In genomic region chr17:81821603-81822311, GRCh38 we compare ENCODE assay signal across 8 cellular contexts. TPM values are rescaled to one million over a fixed set of nuclear protein-coding genes. Genes with fewer than 3 reads are reported as not detected.
A peak's percentile ranks its signal among the peaks of the same experiment; 100 is the strongest.
DNase-seq lines count a peak whose midpoint lies in the region; TF ChIP-seq lines count a peak whose summit lies in the region.

No MANE protein-coding gene starts in this region.

- H3K27ac Mint-ChIP-seq in progenitor cell of endocrine pancreas = no peak overlapping the region

- H3K27me3 Mint-ChIP-seq in progenitor cell of endocrine pancreas = peaks cover 10% of the 10 kb centered on the region

- H3K4me3 ChIP-seq in WI38 (ENCODE audit: low read depth, low read length) = no peak overlapping the region

- peaks cover 5% of the 10 kb centered on the region for H3K4me1 Mint-ChIP-seq in progenitor cell of endocrine pancreas (ENCODE audit: low read depth)

- H3K36me3 Mint-ChIP-seq in progenitor cell of endocrine pancreas (ENCODE audit: insufficient read depth) = peaks cover 2% of the 10 kb centered on the region

- peak; percentile 19 to 39 (median 21) for DNase-seq in NCI-H1417 (lab: John Stamatoyannopoulos, UW)
- DNase-seq in NCI-H1417 treated with DMSO at 0.1 percent for 48 hours (lab: John Stamatoyannopoulos, UW) = no peak
- peak; percentile 94 for DNase-seq in NCI-H1694 treated with DMSO at 0.1 percent for 48 hours (lab: John Stamatoyannopoulos, UW)
- peak; percentile 28 for DNase-seq in glomerular visceral epithelial cell (ENCODE audit: extremely low spot score)
- no peak for DNase-seq in progenitor cell of endocrine pancreas (ENCODE audit: low spot score, unreplicated experiment)
- DNase-seq in stimulated activated naive CD4-positive, alpha-beta T cell (lab: John Stamatoyannopoulos, UW) = no peak
- no peak for DNase-seq in SKM-1 (lab: John Stamatoyannopoulos, UW; ENCODE audit: unreplicated experiment)

- no peaks in the 10 kb centered on the region for H3K9me3 Mint-ChIP-seq in progenitor cell of endocrine pancreas (ENCODE audit: low read depth)

- no peak overlapping the region for H3K4me3 Mint-ChIP-seq in progenitor cell of endocrine pancreas (ENCODE audit: low read depth)

- TF ChIP-seq CTCF in WI38 (IDR thresholded peaks at IDR 0.05; ENCODE audit: low read depth, low read length) = peak; percentile 55
- peak; percentile 20 for TF ChIP-seq CTCF in progenitor cell of endocrine pancreas (IDR thresholded peaks at IDR 0.05; ENCODE audit: unreplicated experiment)

RNA-seq across cellular contexts. Expression of gene MCRIP1, which starts 11.3 kb away (rescaled TPM):
- 138 and 157 TPM in 2 replicates for total RNA-seq in progenitor cell of endocrine pancreas

RNA-seq across cellular contexts. Expression of gene PPP1R27, which starts 13.1 kb away (rescaled TPM):
- not detected in 2 replicates for total RNA-seq in progenitor cell of endocrine pancreas

RNA-seq across cellular contexts. Expression of gene GCGR, which starts 17.8 kb away (rescaled TPM):
- 2.1 and 2.2 TPM in 2 replicates for total RNA-seq in progenitor cell of endocrine pancreas

RNA-seq across cellular contexts. Expression of gene P4HB, which starts 38.6 kb away (rescaled TPM):
- 467 and 484 TPM in 2 replicates for total RNA-seq in progenitor cell of endocrine pancreas

RNA-seq across cellular contexts. Expression of gene ARHGDIA, which starts 49.4 kb away (rescaled TPM):
- 239 and 248 TPM in 2 replicates for total RNA-seq in progenitor cell of endocrine pancreas

Comparison
In these comparisons a context has a peak if more than half of its experiments do, and no peak if none do; other contexts are left out.
1. DNase-seq: peak in NCI-H1417 (3 of 3), NCI-H1694 treated with DMSO at 0.1 percent for 48 hours (single experiment) and glomerular visceral epithelial cell (single experiment); none in NCI-H1417 treated with DMSO at 0.1 percent for 48 hours (single experiment), progenitor cell of endocrine pancreas (single experiment), stimulated activated naive CD4-positive, alpha-beta T cell (0 of 6) and SKM-1 (single experiment).